22 cellular contexts compared by ENCODE assay signal in genomic region chr13:92316030-92316429, GRCh38.
"Had no signal": no experiment of that assay in that cellular context is flagged by ENCODE, and none has a peak within 500 bp of the region (broad histone marks: within the 10 kb centered on the region; RNA-seq: fewer than 3 reads in every experiment).

No MANE protein-coding gene starts in this region.

- H3K9me3 ChIP-seq: MG63, SJCRH30 had no signal

- H3K27ac Mint-ChIP-seq: IgD-negative memory B cell had no signal

- DNase-seq: Karpas-422, KBM-7, MG63, NCI-H1092, NCI-H1105 treated with DMSO at 0.1 percent for 48 hours, NCI-H1417 treated with DMSO at 0.1 percent for 48 hours, NCI-H146, NCI-H1694 treated with DMSO at 0.1 percent for 48 hours, NCI-H1930, NCI-H2081, NCI-H2107, NCI-H2227 treated with DMSO at 0.1 percent for 48 hours, NCI-H524, NCI-H526 treated with DMSO at 0.1 percent for 48 hours, NCI-H748 treated with DMSO at 0.1 percent for 48 hours, PC-3, SHP77 treated with DMSO at 0.1 percent for 48 hours, T-helper 1 cell had no signal

- H3K27me3 ChIP-seq: MG63, SJCRH30 had no signal

- H3K4me3 Mint-ChIP-seq: IgD-negative memory B cell had no signal

- ATAC-seq: Panc1, PC-3 had no signal

- H3K4me3 ChIP-seq: MG63, SJCRH30 had no signal

- H3K36me3 Mint-ChIP-seq: IgD-negative memory B cell had no signal

- H3K27ac ChIP-seq: RWPE1, SJCRH30 had no signal

- H3K27me3 Mint-ChIP-seq: IgD-negative memory B cell had no signal

- H3K36me3 ChIP-seq: MG63, SJCRH30 had no signal
